Comparison of ENCODE assay signal across 8 cellular contexts in genomic region chr15:101320501-101321052, GRCh38. TPM values are rescaled to one million over a fixed set of nuclear protein-coding genes. Genes with fewer than 3 reads are reported as not detected.
DNase-seq lines count a peak whose midpoint lies in the region; ATAC-seq and TF ChIP-seq lines count a peak whose summit lies in the region.

No MANE protein-coding gene starts in this region.

- WGBS in right cardiac atrium, result 57% methylated on average over 21 of the region's 21 CpGs
- 16 to 59% methylated on average over 5 to 11 of the region's 21 CpGs for WGBS in gastroesophageal sphincter (ENCODE audit: low coverage in 1 of 2), 2 donors

- peaks cover 7% of the 10 kb centered on the region for H3K27me3 Mint-ChIP-seq in activated T-cell treated with anti-CD3 and anti-CD28 coated beads, Interleukin-2, amount 50 U/mL, for 72 hours (ENCODE audit: low read depth)

- no peaks in the 10 kb centered on the region for H3K27me3 ChIP-seq in right cardiac atrium (ENCODE audit: control insufficient read depth, insufficient read depth)
- peaks cover 22% of the 10 kb centered on the region for H3K27me3 ChIP-seq in gastroesophageal sphincter

- TF ChIP-seq POLR2A in gastroesophageal sphincter (IDR thresholded peaks at IDR 0.05), result no peak

- H3K4me3 ChIP-seq in right cardiac atrium (ENCODE audit: low read length) (no peak overlapping the region), gastroesophageal sphincter (no peak overlapping the region)

- ATAC-seq in GM19438 (IDR thresholded peaks at IDR 0.05; ENCODE audit: low read depth, unreplicated experiment), result peak; percentile 92
- peak; percentile 86 to 97 for ATAC-seq in activated T-cell treated with anti-CD3 and anti-CD28 coated beads, Interleukin-2, amount 50 U/mL, for 72 hours (replicated peaks in 1 of 2)
- peak; percentile 62 to 84 for ATAC-seq in right cardiac atrium
- no peak for ATAC-seq in gastroesophageal sphincter
- ATAC-seq in GM21717 (IDR thresholded peaks at IDR 0.05; ENCODE audit: unreplicated experiment), result no peak

- peak overlapping the region; percentile 76 to 85 for H3K4me3 Mint-ChIP-seq in activated T-cell treated with anti-CD3 and anti-CD28 coated beads, Interleukin-2, amount 50 U/mL, for 72 hours

- no peaks in the 10 kb centered on the region for H3K9me3 ChIP-seq in right cardiac atrium (ENCODE audit: control insufficient read depth, low read length)
- H3K9me3 ChIP-seq in gastroesophageal sphincter, result no peaks in the 10 kb centered on the region

- peaks cover 0 to 3% of the 10 kb centered on the region in 2 donors for H3K36me3 Mint-ChIP-seq in activated T-cell treated with anti-CD3 and anti-CD28 coated beads, Interleukin-2, amount 50 U/mL, for 72 hours (ENCODE audit: insufficient read depth in 2 of 2)

- no peak for TF ChIP-seq EP300 in gastroesophageal sphincter (IDR thresholded peaks at IDR 0.05)

- peak in 2 of 4 experiments; percentile 15 to 23 for TF ChIP-seq CTCF in gastroesophageal sphincter (IDR thresholded peaks at IDR 0.05)

- H3K9me3 Mint-ChIP-seq in activated T-cell treated with anti-CD3 and anti-CD28 coated beads, Interleukin-2, amount 50 U/mL, for 72 hours, result no peaks in the 10 kb centered on the region

- H3K27ac Mint-ChIP-seq in activated T-cell treated with anti-CD3 and anti-CD28 coated beads, Interleukin-2, amount 50 U/mL, for 72 hours, result peak overlapping the region; percentile 35

- H3K4me1 Mint-ChIP-seq in activated T-cell treated with anti-CD3 and anti-CD28 coated beads, Interleukin-2, amount 50 U/mL, for 72 hours (ENCODE audit: low read depth), result peaks cover 13% of the 10 kb centered on the region

- DNase-seq in NCI-H82 treated with DMSO at 0.1 percent for 48 hours (lab: John Stamatoyannopoulos, UW; ENCODE audit: unreplicated experiment) (peak; percentile 43), right cardiac atrium (peak; percentile 54 to 80 (median 77)), NCI-H2227 (lab: John Stamatoyannopoulos, UW; ENCODE audit: unreplicated experiment) (no peak)
- peak; percentile 50 to 64 for DNase-seq in activated T-cell treated with anti-CD3 and anti-CD28 coated beads, Interleukin-2, amount 50 U/mL, for 72 hours
- peak; percentile 54 for DNase-seq in stimulated activated CD4-positive, alpha-beta T cell treated with anti-CD3 and anti-CD28 coated beads, Interleukin-4, amount 100 ng/mL, for 24 hours

- intact Hi-C loops in right cardiac atrium (cut with DNase I), result no loop called here

- no peak overlapping the region for H3K27ac ChIP-seq in right cardiac atrium (ENCODE audit: low read length)
- H3K27ac ChIP-seq in gastroesophageal sphincter, result no peak overlapping the region

- no peaks in the 10 kb centered on the region for H3K36me3 ChIP-seq in gastroesophageal sphincter

- H3K4me1 ChIP-seq in right cardiac atrium (ENCODE audit: control insufficient read depth, insufficient read depth, low read length), result peaks cover 2% of the 10 kb centered on the region
- no peaks in the 10 kb centered on the region for H3K4me1 ChIP-seq in gastroesophageal sphincter

RNA-seq across cellular contexts. Expression of gene SNRPA1, which starts 25.5 kb away (rescaled TPM):
- total RNA-seq in activated T-cell treated with anti-CD3 and anti-CD28 coated beads, Interleukin-2, amount 50 U/mL, for 72 hours, result 100 to 1,000 TPM; 132 to 141 TPM
- total RNA-seq in right cardiac atrium (10 to 100 TPM; 23.4 to 33.6 (median 27.7) TPM), gastroesophageal sphincter (10 to 100 TPM; 22.5 to 39.5 (median 27.7) TPM)
- polyA plus RNA-seq in right cardiac atrium, result 37.3 TPM

RNA-seq across cellular contexts. Expression of gene SELENOS, which starts 43.3 kb away (rescaled TPM):
- 10 to 100 TPM; 42.9 to 44.8 TPM for total RNA-seq in activated T-cell treated with anti-CD3 and anti-CD28 coated beads, Interleukin-2, amount 50 U/mL, for 72 hours
- total RNA-seq in right cardiac atrium (10 to 100 TPM; 27.4 to 61.4 (median 35.0) TPM), gastroesophageal sphincter (10 to 100 TPM; 56.1 to 75.5 (median 64.5) TPM)
- 52.3 TPM for polyA plus RNA-seq in right cardiac atrium

Comparison
In these comparisons a context has a peak if more than half of its experiments do, and no peak if none do; other contexts are left out.
1. ATAC-seq: peak in GM19438 (single experiment), activated T-cell treated with anti-CD3 and anti-CD28 coated beads, Interleukin-2, amount 50 U/mL, for 72 hours (2 of 2) and right cardiac atrium (2 of 2); none in gastroesophageal sphincter (single experiment) and GM21717 (single experiment).